In genomic region chr22:42895087-42895486, GRCh38 we compare ENCODE assay signal across 1 cellular context.
A peak's percentile ranks its signal among the peaks of the same experiment; 100 is the strongest.
TF ChIP-seq lines count a peak whose summit lies in the region.

No MANE protein-coding gene starts in this region.

TF ChIP-seq in K562, 482 proteins besides CTCF, POLR2A, EP300 and RAD21:
- no peak for TF ChIP-seq PBX2 (CRISPR knock-in tag; IDR thresholded peaks at IDR 0.05; ENCODE audit: low read depth)
- TF ChIP-seq PBX2 (tag; conservative IDR thresholded peaks at IDR 0.05; ENCODE audit: low read depth) = no peak
- peak; percentile 22 for TF ChIP-seq MEIS2 (IDR thresholded peaks at IDR 0.05; ENCODE audit: partially characterized antibody)
